1 cellular context compared by ENCODE assay signal in genomic region chr17:48048321-48049140, GRCh38.
TF ChIP-seq lines count a peak whose summit lies in the region.

Gene NFE2L1, plus strand, starts transcription at chr17:48048359. Its CDS starts 2,760 bp downstream, at chr17:48051119.

TF ChIP-seq in HEK293, 187 proteins besides CTCF, POLR2A, EP300 and RAD21 (continued from another document and continues in another):
- TF ChIP-seq, protein P1, sequence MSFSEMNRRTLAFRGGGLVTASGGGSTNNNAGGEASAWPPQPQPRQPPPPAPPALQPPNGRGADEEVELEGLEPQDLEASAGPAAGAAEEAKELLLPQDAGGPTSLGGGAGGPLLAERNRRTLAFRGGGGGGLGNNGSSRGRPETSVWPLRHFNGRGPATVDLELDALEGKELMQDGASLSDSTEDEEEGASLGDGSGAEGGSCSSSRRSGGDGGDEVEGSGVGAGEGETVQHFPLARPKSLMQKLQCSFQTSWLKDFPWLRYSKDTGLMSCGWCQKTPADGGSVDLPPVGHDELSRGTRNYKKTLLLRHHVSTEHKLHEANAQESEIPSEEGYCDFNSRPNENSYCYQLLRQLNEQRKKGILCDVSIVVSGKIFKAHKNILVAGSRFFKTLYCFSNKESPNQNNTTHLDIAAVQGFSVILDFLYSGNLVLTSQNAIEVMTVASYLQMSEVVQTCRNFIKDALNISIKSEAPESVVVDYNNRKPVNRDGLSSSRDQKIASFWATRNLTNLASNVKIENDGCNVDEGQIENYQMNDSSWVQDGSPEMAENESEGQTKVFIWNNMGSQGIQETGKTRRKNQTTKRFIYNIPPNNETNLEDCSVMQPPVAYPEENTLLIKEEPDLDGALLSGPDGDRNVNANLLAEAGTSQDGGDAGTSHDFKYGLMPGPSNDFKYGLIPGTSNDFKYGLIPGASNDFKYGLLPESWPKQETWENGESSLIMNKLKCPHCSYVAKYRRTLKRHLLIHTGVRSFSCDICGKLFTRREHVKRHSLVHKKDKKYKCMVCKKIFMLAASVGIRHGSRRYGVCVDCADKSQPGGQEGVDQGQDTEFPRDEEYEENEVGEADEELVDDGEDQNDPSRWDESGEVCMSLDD (tag by site-specific recombination; IDR thresholded peaks at IDR 0.05), result peak; percentile 92
- TF ChIP-seq, protein P2, sequence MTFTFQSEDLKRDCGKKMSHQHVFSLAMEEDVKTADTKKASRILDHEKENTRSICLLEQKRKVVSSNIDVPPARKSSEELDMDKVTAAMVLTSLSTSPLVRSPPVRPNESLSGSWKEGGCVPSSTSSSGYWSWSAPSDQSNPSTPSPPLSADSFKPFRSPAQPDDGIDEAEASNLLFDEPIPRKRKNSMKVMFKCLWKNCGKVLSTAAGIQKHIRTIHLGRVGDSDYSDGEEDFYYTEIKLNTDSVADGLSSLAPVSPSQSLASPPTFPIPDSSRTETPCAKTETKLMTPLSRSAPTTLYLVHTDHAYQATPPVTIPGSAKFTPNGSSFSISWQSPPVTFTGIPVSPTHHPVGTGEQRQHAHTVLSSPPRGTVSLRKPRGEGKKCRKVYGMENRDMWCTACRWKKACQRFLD (tag by site-specific recombination; IDR thresholded peaks at IDR 0.05), result peak; percentile 95
- TF ChIP-seq, protein P3, sequence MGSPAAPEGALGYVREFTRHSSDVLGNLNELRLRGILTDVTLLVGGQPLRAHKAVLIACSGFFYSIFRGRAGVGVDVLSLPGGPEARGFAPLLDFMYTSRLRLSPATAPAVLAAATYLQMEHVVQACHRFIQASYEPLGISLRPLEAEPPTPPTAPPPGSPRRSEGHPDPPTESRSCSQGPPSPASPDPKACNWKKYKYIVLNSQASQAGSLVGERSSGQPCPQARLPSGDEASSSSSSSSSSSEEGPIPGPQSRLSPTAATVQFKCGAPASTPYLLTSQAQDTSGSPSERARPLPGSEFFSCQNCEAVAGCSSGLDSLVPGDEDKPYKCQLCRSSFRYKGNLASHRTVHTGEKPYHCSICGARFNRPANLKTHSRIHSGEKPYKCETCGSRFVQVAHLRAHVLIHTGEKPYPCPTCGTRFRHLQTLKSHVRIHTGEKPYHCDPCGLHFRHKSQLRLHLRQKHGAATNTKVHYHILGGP (tag by site-specific recombination; IDR thresholded peaks at IDR 0.05), result peak; percentile 7; the same call in 1 of the 2 replicates
- TF ChIP-seq WT1 (tag by site-specific recombination; IDR thresholded peaks at IDR 0.05), result peak; percentile 21; the same call in 1 of the 2 replicates
- peak; percentile 40 for TF ChIP-seq GLIS1 (tag by site-specific recombination; IDR thresholded peaks at IDR 0.05)
- TF ChIP-seq ZNF18 (tag by site-specific recombination; IDR thresholded peaks at IDR 0.05), result peak; percentile 30; the same call in 1 of the 2 replicates
- TF ChIP-seq ZNF404 (tag by site-specific recombination; IDR thresholded peaks at IDR 0.05), result no peak
- no peak for TF ChIP-seq ZNF214 (tag by site-specific recombination; IDR thresholded peaks at IDR 0.05; ENCODE audit: borderline replicate concordance)
- TF ChIP-seq ZNF639 (tag by site-specific recombination; IDR thresholded peaks at IDR 0.05), result no peak
- TF ChIP-seq SCRT2 (tag by site-specific recombination; IDR thresholded peaks at IDR 0.05), result 0 out of 2 replicates have a peak, but pooled peaks have one; percentile 44
- peak; percentile 91 for TF ChIP-seq PRDM10 (tag by site-specific recombination; IDR thresholded peaks at IDR 0.05)
- peak; percentile 73; the same call in 1 of the 2 replicates for TF ChIP-seq ZSCAN23 (tag by site-specific recombination; IDR thresholded peaks at IDR 0.05)
- 0 out of 2 replicates have a peak, but pooled peaks have one; percentile 27 for TF ChIP-seq ZNF221 (tag by site-specific recombination; IDR thresholded peaks at IDR 0.05; ENCODE audit: borderline replicate concordance)
- peak; percentile 90 for TF ChIP-seq ZNF335 (tag by site-specific recombination; conservative IDR thresholded peaks at IDR 0.05)
- TF ChIP-seq, protein P4, sequence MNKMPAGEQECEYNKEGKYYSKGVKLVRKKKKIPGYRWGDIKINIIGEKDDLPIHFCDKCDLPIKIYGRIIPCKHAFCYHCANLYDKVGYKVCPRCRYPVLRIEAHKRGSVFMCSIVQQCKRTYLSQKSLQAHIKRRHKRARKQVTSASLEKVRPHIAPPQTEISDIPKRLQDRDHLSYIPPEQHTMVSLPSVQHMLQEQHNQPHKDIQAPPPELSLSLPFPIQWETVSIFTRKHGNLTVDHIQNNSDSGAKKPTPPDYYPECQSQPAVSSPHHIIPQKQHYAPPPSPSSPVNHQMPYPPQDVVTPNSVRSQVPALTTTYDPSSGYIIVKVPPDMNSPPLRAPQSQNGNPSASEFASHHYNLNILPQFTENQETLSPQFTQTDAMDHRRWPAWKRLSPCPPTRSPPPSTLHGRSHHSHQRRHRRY (tag by site-specific recombination; IDR thresholded peaks at IDR 0.05), result no peak
- peak; percentile 35; the same call in 1 of the 2 replicates for TF ChIP-seq ZNF629 (tag by site-specific recombination; IDR thresholded peaks at IDR 0.05)
- 0 out of 2 replicates have a peak, but pooled peaks have one; percentile 13 for TF ChIP-seq ZFP3 (tag by site-specific recombination; IDR thresholded peaks at IDR 0.05; ENCODE audit: low read depth)
- TF ChIP-seq ZNF610 (tag by site-specific recombination; IDR thresholded peaks at IDR 0.05; ENCODE audit: borderline replicate concordance), result peak; percentile 65
- TF ChIP-seq, protein P5, sequence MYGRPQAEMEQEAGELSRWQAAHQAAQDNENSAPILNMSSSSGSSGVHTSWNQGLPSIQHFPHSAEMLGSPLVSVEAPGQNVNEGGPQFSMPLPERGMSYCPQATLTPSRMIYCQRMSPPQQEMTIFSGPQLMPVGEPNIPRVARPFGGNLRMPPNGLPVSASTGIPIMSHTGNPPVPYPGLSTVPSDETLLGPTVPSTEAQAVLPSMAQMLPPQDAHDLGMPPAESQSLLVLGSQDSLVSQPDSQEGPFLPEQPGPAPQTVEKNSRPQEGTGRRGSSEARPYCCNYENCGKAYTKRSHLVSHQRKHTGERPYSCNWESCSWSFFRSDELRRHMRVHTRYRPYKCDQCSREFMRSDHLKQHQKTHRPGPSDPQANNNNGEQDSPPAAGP (tag by site-specific recombination; IDR thresholded peaks at IDR 0.05), result peak; percentile 94
- TF ChIP-seq ZNF2 (tag by site-specific recombination; IDR thresholded peaks at IDR 0.05), result peak; percentile 13; the same call in 1 of the 2 replicates
- no peak for TF ChIP-seq ZNF138 (tag by site-specific recombination; IDR thresholded peaks at IDR 0.05; ENCODE audit: borderline replicate concordance)
- TF ChIP-seq ZBTB21 (tag by site-specific recombination; IDR thresholded peaks at IDR 0.05), result 0 out of 2 replicates have a peak, but pooled peaks have one; percentile 1
- TF ChIP-seq ZBTB17 (tag by site-specific recombination; IDR thresholded peaks at IDR 0.05), result 0 out of 2 replicates have a peak, but pooled peaks have one; percentile 20
- peak; percentile 92 for TF ChIP-seq KLF7 (tag by site-specific recombination; IDR thresholded peaks at IDR 0.05; ENCODE audit: borderline replicate concordance)
- TF ChIP-seq SP3 (tag by site-specific recombination; IDR thresholded peaks at IDR 0.05), result peak; percentile 80
- no peak for TF ChIP-seq PRDM2 (tag by site-specific recombination; IDR thresholded peaks at IDR 0.05; ENCODE audit: borderline replicate concordance)
- TF ChIP-seq, protein P6, sequence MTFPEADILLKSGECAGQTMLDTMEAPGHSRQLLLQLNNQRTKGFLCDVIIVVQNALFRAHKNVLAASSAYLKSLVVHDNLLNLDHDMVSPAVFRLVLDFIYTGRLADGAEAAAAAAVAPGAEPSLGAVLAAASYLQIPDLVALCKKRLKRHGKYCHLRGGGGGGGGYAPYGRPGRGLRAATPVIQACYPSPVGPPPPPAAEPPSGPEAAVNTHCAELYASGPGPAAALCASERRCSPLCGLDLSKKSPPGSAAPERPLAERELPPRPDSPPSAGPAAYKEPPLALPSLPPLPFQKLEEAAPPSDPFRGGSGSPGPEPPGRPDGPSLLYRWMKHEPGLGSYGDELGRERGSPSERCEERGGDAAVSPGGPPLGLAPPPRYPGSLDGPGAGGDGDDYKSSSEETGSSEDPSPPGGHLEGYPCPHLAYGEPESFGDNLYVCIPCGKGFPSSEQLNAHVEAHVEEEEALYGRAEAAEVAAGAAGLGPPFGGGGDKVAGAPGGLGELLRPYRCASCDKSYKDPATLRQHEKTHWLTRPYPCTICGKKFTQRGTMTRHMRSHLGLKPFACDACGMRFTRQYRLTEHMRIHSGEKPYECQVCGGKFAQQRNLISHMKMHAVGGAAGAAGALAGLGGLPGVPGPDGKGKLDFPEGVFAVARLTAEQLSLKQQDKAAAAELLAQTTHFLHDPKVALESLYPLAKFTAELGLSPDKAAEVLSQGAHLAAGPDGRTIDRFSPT (tag by site-specific recombination; IDR thresholded peaks at IDR 0.05), result peak; percentile 75; the same call in 1 of the 2 replicates
- TF ChIP-seq ZNF501 (tag by site-specific recombination; IDR thresholded peaks at IDR 0.05), result peak; percentile 77
- TF ChIP-seq ZNF324 (tag by site-specific recombination; IDR thresholded peaks at IDR 0.05), result peak; percentile 95
